Comparison of ENCODE assay signal across 8 cellular contexts in genomic region chr15:100438570-100438969, GRCh38.
DNase-seq lines count a peak whose midpoint lies in the region; ATAC-seq and TF ChIP-seq lines count a peak whose summit lies in the region.

No MANE protein-coding gene starts in this region.

- H3K9me3 ChIP-seq in RWPE2 (ENCODE audit: severe bottlenecking): no peaks in the 10 kb centered on the region

- H3K4me1 Mint-ChIP-seq in CD14-positive monocyte: peaks cover 5% of the 10 kb centered on the region

- intact Hi-C loops in CD14-positive monocyte (cut with micrococcal nuclease): no loop called here

- H3K27me3 ChIP-seq in RWPE2 (ENCODE audit: insufficient read depth, poor library complexity, severe bottlenecking): no peaks in the 10 kb centered on the region

- TF ChIP-seq CTCF in RWPE2 (IDR thresholded peaks at IDR 0.05; ENCODE audit: poor library complexity, severe bottlenecking) (no peak), CD14-positive monocyte (IDR thresholded peaks at IDR 0.05) (no peak)

- no peak overlapping the region for H3K27ac ChIP-seq in RWPE2 (ENCODE audit: poor library complexity, severe bottlenecking)

- no peak overlapping the region for H3K4me3 ChIP-seq in RWPE2 (ENCODE audit: severe bottlenecking)

- no peaks in the 10 kb centered on the region for H3K36me3 ChIP-seq in RWPE2 (ENCODE audit: low read depth)

- H3K4me1 ChIP-seq in RWPE2 (ENCODE audit: insufficient read depth, poor library complexity, severe bottlenecking): no peaks in the 10 kb centered on the region

- peak; percentile 87 for DNase-seq in RWPE2 (ENCODE audit: low spot score)
- peak; percentile 52 for DNase-seq in globus pallidus (ENCODE audit: low spot score)
- peak; percentile 35 for DNase-seq in stimulated activated CD4-positive, alpha-beta T cell treated with anti-CD3 and anti-CD28 coated beads, Interleukin-1b, Interleukin-23, amount 100 ng/mL, for 48 hours
- DNase-seq in activated effector memory CD4-positive, alpha-beta T cell treated with anti-CD3 and anti-CD28 coated beads, Interleukin-2, amount 50 U/mL, for 16 hours: no peak
- no peak for DNase-seq in activated CD8-positive, alpha-beta memory T cell treated with anti-CD3 and anti-CD28 coated beads for 24 hours
- DNase-seq in CD14-positive monocyte (ENCODE audit: low spot score): no peak

- H3K36me3 Mint-ChIP-seq in CD14-positive monocyte: no peaks in the 10 kb centered on the region

- peaks cover 1 to 9% (median 4%) of the 10 kb centered on the region in 7 donors for H3K9me3 Mint-ChIP-seq in CD14-positive monocyte

- peak overlapping the region in 3 of 7 donors; percentile 16 to 77 (median 73) for H3K27ac Mint-ChIP-seq in CD14-positive monocyte

- H3K4me3 Mint-ChIP-seq in CD14-positive monocyte: no peak overlapping the region

- peaks cover 3 to 17% (median 8%) of the 10 kb centered on the region in 3 donors for H3K27me3 Mint-ChIP-seq in CD14-positive monocyte (ENCODE audit: low read depth in 3 of 3)

- peak; percentile 90 for ATAC-seq in GM18498 (IDR thresholded peaks at IDR 0.05; ENCODE audit: unreplicated experiment)
- ATAC-seq in HG03460 (IDR thresholded peaks at IDR 0.05; ENCODE audit: unreplicated experiment): peak; percentile 52
- peak; percentile 74 for ATAC-seq in RWPE2 (ENCODE audit: low read depth)

Comparison
In these comparisons a context has a peak if more than half of its experiments do, and no peak if none do; other contexts are left out.
1. DNase-seq: peak in RWPE2 (single experiment), globus pallidus (single experiment) and stimulated activated CD4-positive, alpha-beta T cell treated with anti-CD3 and anti-CD28 coated beads, Interleukin-1b, Interleukin-23, amount 100 ng/mL, for 48 hours (single experiment); none in activated effector memory CD4-positive, alpha-beta T cell treated with anti-CD3 and anti-CD28 coated beads, Interleukin-2, amount 50 U/mL, for 16 hours (single experiment), activated CD8-positive, alpha-beta memory T cell treated with anti-CD3 and anti-CD28 coated beads for 24 hours (single experiment) and CD14-positive monocyte (single experiment).
2. Peak in every context shown above with its lines, with median percentiles within 50 percentile points of each other: ATAC-seq.